Comparison of ENCODE assay signal across 8 cellular contexts in the genomic region with DNA sequence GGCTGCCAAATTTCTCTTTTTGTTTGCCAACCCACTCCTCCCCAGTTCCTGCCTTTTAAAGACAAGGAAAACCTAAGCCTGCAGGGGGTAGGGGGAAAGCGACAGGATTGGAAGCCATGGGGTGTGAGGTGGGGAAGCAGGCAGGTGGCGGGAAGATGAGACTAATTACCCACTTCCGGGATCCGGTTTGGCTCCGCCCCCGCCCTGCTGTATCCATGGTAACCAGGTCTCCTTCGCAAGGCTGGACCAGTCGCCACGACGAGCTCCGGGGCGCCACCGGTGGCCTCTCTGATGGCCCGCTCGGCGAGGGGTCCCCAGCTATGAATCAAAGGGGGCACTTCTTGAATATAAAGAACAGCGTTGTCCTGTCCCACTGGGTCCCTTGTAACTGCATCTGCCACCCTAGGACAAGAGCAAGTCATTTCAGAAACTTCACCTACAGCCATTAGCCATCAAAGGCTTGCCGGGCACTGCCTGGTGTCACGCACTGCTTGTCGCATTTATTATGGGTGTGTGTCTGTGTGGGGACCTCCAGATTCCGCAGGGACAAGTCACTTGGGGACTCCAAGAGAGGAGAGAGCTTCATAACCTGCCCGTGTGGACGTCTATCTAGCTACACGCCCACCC. TPM values are rescaled to one million over a fixed set of nuclear protein-coding genes. Genes with fewer than 3 reads are reported as not detected.
A peak's percentile ranks its signal among the peaks of the same experiment; 100 is the strongest.
DNase-seq lines count a peak whose midpoint lies in the region; ATAC-seq, FAIRE-seq and TF ChIP-seq lines count a peak whose summit lies in the region.

No MANE protein-coding gene starts in this region.

- H4K20me1 ChIP-seq in SK-N-SH (ENCODE audit: insufficient read depth), result no peaks in the 10 kb centered on the region
- no peaks in the 10 kb centered on the region for H4K20me1 ChIP-seq in endothelial cell of umbilical vein (replicated peaks; ENCODE audit: control insufficient read depth, extremely low read depth, insufficient read depth, low read length)

- no peak overlapping the region for H3K4me2 ChIP-seq in SK-N-SH
- H3K4me2 ChIP-seq in endothelial cell of umbilical vein (ENCODE audit: insufficient read depth, low read length), result no peak overlapping the region

- no peaks in the 10 kb centered on the region; a peak in 1 of 4 replicates for H3K4me1 ChIP-seq in SK-N-SH (ENCODE audit: control insufficient read depth in 1 of 2, insufficient read depth in 2 of 2, low read depth in 1 of 2, low read length in 1 of 2)
- no peaks in the 10 kb centered on the region for H3K4me1 ChIP-seq in endothelial cell of umbilical vein (ENCODE audit: control insufficient read depth, extremely low read depth, insufficient read depth, low read length)

- H3K4me3 ChIP-seq in SK-N-SH (ENCODE audit: low read depth in 2 of 2, low read length in 1 of 2) (no peak overlapping the region; a peak in 1 of 4 replicates), endothelial cell of umbilical vein (replicated peaks in 1 of 3; ENCODE audit: insufficient read depth in 1 of 3, low read depth in 1 of 3, low read length in 3 of 3) (no peak overlapping the region)

- WGBS in SK-N-SH (ENCODE audit: low lambda C conversion rate), result 37% methylated on average over 24 of the region's 24 CpGs

- FAIRE-seq in endothelial cell of umbilical vein (lab: Jason Lieb, UNC), result no peak

- H3K9me3 Mint-ChIP-seq in activated CD4-positive, alpha-beta T cell treated with anti-CD3 and anti-CD28 coated beads for 36 hours (ENCODE audit: low read depth), result no peaks in the 10 kb centered on the region

- TF ChIP-seq EP300 in SK-N-SH (IDR thresholded peaks at IDR 0.05; ENCODE audit: borderline replicate concordance in 1 of 2, low read depth in 1 of 2, low read length in 1 of 2), result no peak

- TF ChIP-seq POLR2A in endothelial cell of umbilical vein (IDR thresholded peaks at IDR 0.05; ENCODE audit: low read depth, low read length), result no peak

- H3K9me2 ChIP-seq in SK-N-SH, result no peaks in the 10 kb centered on the region

- no peak overlapping the region for H2AFZ ChIP-seq in SK-N-SH (ENCODE audit: low read depth)
- H2AFZ ChIP-seq in endothelial cell of umbilical vein (ENCODE audit: low read depth, low read length), result peak overlapping the region; percentile 29

- no TSS peak for BruUV-seq in endothelial cell of umbilical vein (replicated peaks; lab: Mats Ljungman, UMichigan)

- no peak overlapping the region for H3K4me3 Mint-ChIP-seq in activated CD4-positive, alpha-beta T cell treated with anti-CD3 and anti-CD28 coated beads for 36 hours

- DNase-seq in SK-N-SH (peak; percentile 81), endothelial cell of umbilical vein (ENCODE audit: low read depth, low spot score) (no peak), AG20443 (ENCODE audit: low spot score) (no peak), left lobe of liver (ENCODE audit: low spot score) (no peak), NAMALWA (ENCODE audit: low spot score) (no peak)
- peak; percentile 84 for DNase-seq in activated CD4-positive, alpha-beta T cell treated with anti-CD3 and anti-CD28 coated beads for 36 hours
- peak; percentile 8 for DNase-seq in stimulated activated CD8-positive, alpha-beta memory T cell treated with anti-CD3 and anti-CD28 coated beads, Interleukin-12 subunit alpha, Interleukin-12 subunit beta, amount 100 ng/mL, for 1 hour (ENCODE audit: low read depth)

- H3K27ac ChIP-seq in SK-N-SH (ENCODE audit: low read depth in 2 of 2, low read length in 1 of 2) (no peak overlapping the region), endothelial cell of umbilical vein (ENCODE audit: insufficient read depth, low read depth, low read length) (no peak overlapping the region)

- CTCF ChIA-PET in SK-N-SH (lab: Yijun Ruan, JAX) (interaction anchor here (0.7 to 2.3 kb wide), 5 partner anchors 9 to 786 kb away, joined by 3 to 15 read pairs (median 4); no protein-coding TSS in a partner anchor), endothelial cell of umbilical vein (lab: Charles Lee) (interaction anchor here (1.3 to 1.6 kb wide), 3 partner anchors 30 to 117 kb away, joined by 3 to 10 read pairs (median 5); no protein-coding TSS in a partner anchor)
- CTCF ChIA-PET in activated CD4-positive, alpha-beta T cell treated with anti-CD3 and anti-CD28 coated beads for 36 hours (lab: Charles Lee), result interaction anchor here (1.3 kb wide), 1 partner anchor 151 kb away, joined by 3 read pairs; no protein-coding TSS in a partner anchor

- dilution Hi-C loops in endothelial cell of umbilical vein (cut with MboI; ENCODE audit: extremely low pct_ligation_motif_present, low sequenced_read_pairs), result no loop called here

- TF ChIP-seq CTCF in SK-N-SH (IDR thresholded peaks at IDR 0.05) (no peak), endothelial cell of umbilical vein (IDR thresholded peaks at IDR 0.05; ENCODE audit: extremely low read depth in 1 of 2, insufficient read depth in 1 of 2, low read depth in 1 of 2, low read length in 2 of 2) (no peak)

- H3K27me3 ChIP-seq in SK-N-SH (ENCODE audit: insufficient read depth) (peaks cover 6% of the 10 kb centered on the region; the same call in 1 of the 2 replicates), endothelial cell of umbilical vein (ENCODE audit: control insufficient read depth in 2 of 2, insufficient read depth in 2 of 2, low read length in 2 of 2) (no peaks in the 10 kb centered on the region)

- H3K9ac ChIP-seq in SK-N-SH (no peak overlapping the region), endothelial cell of umbilical vein (replicated peaks; ENCODE audit: extremely low read depth, insufficient read depth, low read length) (no peak overlapping the region)

- no peaks in the 10 kb centered on the region for H3K9me1 ChIP-seq in endothelial cell of umbilical vein (replicated peaks; ENCODE audit: control insufficient read depth, extremely low read depth, insufficient read depth, low read length)

- H3K79me2 ChIP-seq in SK-N-SH (ENCODE audit: insufficient read depth) (no peaks in the 10 kb centered on the region), endothelial cell of umbilical vein (ENCODE audit: control insufficient read depth, insufficient read depth, low read length) (no peaks in the 10 kb centered on the region)

- peaks cover 4% of the 10 kb centered on the region for H3K27me3 Mint-ChIP-seq in activated CD4-positive, alpha-beta T cell treated with anti-CD3 and anti-CD28 coated beads for 36 hours

- ATAC-seq in SK-N-SH treated with all-trans-retinoic acid at 6 μM for 48 hours (no peak), left lobe of liver (no peak)
- peak; percentile 83 for ATAC-seq in activated CD4-positive, alpha-beta T cell treated with anti-CD3 and anti-CD28 coated beads for 36 hours

- no peaks in the 10 kb centered on the region for H3F3A ChIP-seq in SK-N-SH (replicated peaks; ENCODE audit: insufficient read depth)

- H3K36me3 Mint-ChIP-seq in activated CD4-positive, alpha-beta T cell treated with anti-CD3 and anti-CD28 coated beads for 36 hours (ENCODE audit: low read depth), result no peaks in the 10 kb centered on the region

- intact Hi-C loops in activated CD4-positive, alpha-beta T cell treated with anti-CD3 and anti-CD28 coated beads for 36 hours (cut with DNase I, micrococcal nuclease), result no loop called here
- intact Hi-C loops in endothelial cell of umbilical vein (cut with micrococcal nuclease), result no loop called here

- H3K9me3 ChIP-seq in SK-N-SH (no peaks in the 10 kb centered on the region), endothelial cell of umbilical vein (replicated peaks; ENCODE audit: control insufficient read depth, insufficient read depth, low read length) (no peaks in the 10 kb centered on the region)

- no peak for TF ChIP-seq RAD21 in SK-N-SH (IDR thresholded peaks at IDR 0.05; ENCODE audit: low read length)

- H3K36me3 ChIP-seq in SK-N-SH (replicated peaks in 1 of 2; ENCODE audit: control insufficient read depth in 1 of 2, insufficient read depth in 2 of 2, low read length in 1 of 2), result no peaks in the 10 kb centered on the region
- H3K36me3 ChIP-seq in endothelial cell of umbilical vein (ENCODE audit: control insufficient read depth in 2 of 2, extremely low read depth in 1 of 2, insufficient read depth in 2 of 2, low read length in 2 of 2), result no peaks in the 10 kb centered on the region

- no peak overlapping the region for H3K27ac Mint-ChIP-seq in activated CD4-positive, alpha-beta T cell treated with anti-CD3 and anti-CD28 coated beads for 36 hours

- H3K4me1 Mint-ChIP-seq in activated CD4-positive, alpha-beta T cell treated with anti-CD3 and anti-CD28 coated beads for 36 hours, result peaks cover 6% of the 10 kb centered on the region

- POLR2A ChIA-PET in SK-N-SH (lab: Yijun Ruan, JAX), result no interaction called here
- POLR2A ChIA-PET in activated CD4-positive, alpha-beta T cell treated with anti-CD3 and anti-CD28 coated beads for 36 hours (lab: Charles Lee), result no interaction called here
- POLR2A ChIA-PET in endothelial cell of umbilical vein (lab: Charles Lee), result no interaction called here

TF ChIP-seq in SK-N-SH treated with all-trans-retinoic acid at 6 μM for 48 hours, 23 proteins besides CTCF, POLR2A, EP300 and RAD21 (continues in another document):
- TF ChIP-seq SNAI2 (CRISPR knock-in tag; IDR thresholded peaks at IDR 0.05) (no peak), ESRRG (CRISPR knock-in tag; IDR thresholded peaks at IDR 0.05) (no peak), ZFP3 (CRISPR knock-in tag; IDR thresholded peaks at IDR 0.05) (no peak)

TF ChIP-seq in endothelial cell of umbilical vein, 7 proteins besides CTCF, POLR2A, EP300 and RAD21 (continues in another document):
- TF ChIP-seq, protein P1, sequence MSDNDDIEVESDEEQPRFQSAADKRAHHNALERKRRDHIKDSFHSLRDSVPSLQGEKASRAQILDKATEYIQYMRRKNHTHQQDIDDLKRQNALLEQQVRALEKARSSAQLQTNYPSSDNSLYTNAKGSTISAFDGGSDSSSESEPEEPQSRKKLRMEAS (IDR thresholded peaks at IDR 0.05; ENCODE audit: insufficient read depth, insufficient read length), result no peak
- TF ChIP-seq MYC (IDR thresholded peaks at IDR 0.05; ENCODE audit: low read depth, low read length) (no peak), FOS (IDR thresholded peaks at IDR 0.05; ENCODE audit: borderline replicate concordance, insufficient read depth, low read length) (no peak), EZH2 (IDR thresholded peaks at IDR 0.05; ENCODE audit: borderline replicate concordance, low read depth, low read length, severe bottlenecking) (no peak)

RNA-seq across cellular contexts. Expression of a gene that starts 55.4 kb away (rescaled TPM):
- polyA plus RNA-seq in SK-N-SH (2012; rRNA removed) (6.8 and 9.0 TPM in 2 replicates), endothelial cell of umbilical vein (5.1 and 5.9 TPM in 2 replicates)
- 5.4 and 6.7 TPM in 2 replicates for polyA plus RNA-seq in SK-N-SH (2012; cell fraction: cytosol; rRNA removed)
- polyA plus RNA-seq in SK-N-SH (2012; cell fraction: nucleus; rRNA removed), result 12.6 and 13.3 TPM in 2 replicates
- 10 to 100 TPM in 1 of 2 experiments, 1 to 10 TPM in 1; 10.0 to 16.9 TPM for total RNA-seq in activated CD4-positive, alpha-beta T cell treated with anti-CD3 and anti-CD28 coated beads for 36 hours
- total RNA-seq in endothelial cell of umbilical vein (13.8 and 16.6 TPM in 2 replicates), left lobe of liver (12.7 TPM)
- 5.2 and 5.4 TPM in 2 replicates for polyA plus RNA-seq in endothelial cell of umbilical vein (2011; cell fraction: cytosol; rRNA removed)
- 13.8 and 14.9 TPM in 2 replicates for polyA plus RNA-seq in endothelial cell of umbilical vein (2011; cell fraction: nucleus; rRNA removed)
- polyA plus RNA-seq in endothelial cell of umbilical vein (2012), result 5.7 and 7.0 TPM in 2 replicates
- polyA minus RNA-seq in endothelial cell of umbilical vein, result 14.0 and 15.0 TPM in 2 replicates
- 20.1 TPM for polyA minus RNA-seq in endothelial cell of umbilical vein (2011; cell fraction: cytosol; rRNA and poly(A)+ RNA removed)
- 12.7 and 12.9 TPM in 2 replicates for polyA minus RNA-seq in endothelial cell of umbilical vein (2011; cell fraction: nucleus; rRNA and poly(A)+ RNA removed)

Comparison
In these comparisons a context has a peak if more than half of its experiments do, and no peak if none do; other contexts are left out.
1. DNase-seq: peak in SK-N-SH (single experiment), activated CD4-positive, alpha-beta T cell treated with anti-CD3 and anti-CD28 coated beads for 36 hours (single experiment) and stimulated activated CD8-positive, alpha-beta memory T cell treated with anti-CD3 and anti-CD28 coated beads, Interleukin-12 subunit alpha, Interleukin-12 subunit beta, amount 100 ng/mL, for 1 hour (single experiment); none in endothelial cell of umbilical vein (single experiment), AG20443 (single experiment), left lobe of liver (single experiment) and NAMALWA (single experiment).